Comparison of ENCODE assay signal across 10 cellular contexts in genomic region chr7:151008143-151008510, GRCh38. TPM values are rescaled to one million over a fixed set of nuclear protein-coding genes. Genes with fewer than 3 reads are reported as not detected.
DNase-seq lines count a peak whose midpoint lies in the region; TF ChIP-seq lines count a peak whose summit lies in the region.
"Had no signal": no experiment of that assay in that cellular context is flagged by ENCODE, and none has a peak within 500 bp of the region (broad histone marks: within the 10 kb centered on the region; RNA-seq: fewer than 3 reads in every experiment).

No MANE protein-coding gene starts in this region.

- no peak for TF ChIP-seq POLR2A in prostate gland (IDR thresholded peaks at IDR 0.05)

- H3K27ac ChIP-seq in muscle layer of duodenum (ENCODE audit: low read length) (no peak overlapping the region), prostate gland (no peak overlapping the region)
- H3K27ac ChIP-seq: WERI-Rb-1 had no signal

- H3K9me3 ChIP-seq in muscle layer of duodenum (ENCODE audit: control insufficient read depth in 1 of 2, low read length in 2 of 2) (no peaks in the 10 kb centered on the region), prostate gland (no peaks in the 10 kb centered on the region)

- intact Hi-C loops in prostate gland (cut with DNase I), result no loop called here

- H3K36me3 ChIP-seq in muscle layer of duodenum (ENCODE audit: control insufficient read depth in 1 of 2, insufficient read depth in 2 of 2, low read length in 2 of 2) (no peaks in the 10 kb centered on the region), prostate gland (no peaks in the 10 kb centered on the region)
- H3K36me3 ChIP-seq: WERI-Rb-1 had no signal

- H3K4me1 ChIP-seq in muscle layer of duodenum (ENCODE audit: control insufficient read depth in 1 of 2, insufficient read depth in 2 of 2, low read length in 2 of 2) (peaks cover 6 to 25% of the 10 kb centered on the region in 2 donors), prostate gland (replicated peaks) (no peaks in the 10 kb centered on the region)

- 57% methylated on average over 11 of the region's 11 CpGs for WGBS in prostate gland

- H3K4me3 ChIP-seq in muscle layer of duodenum (ENCODE audit: low read depth in 1 of 2, low read length in 2 of 2) (peak overlapping the region; percentile 21 to 47), prostate gland (no peak overlapping the region)

- H3K27me3 ChIP-seq in muscle layer of duodenum (ENCODE audit: low read depth, low read length) (peaks cover 5% of the 10 kb centered on the region), prostate gland (replicated peaks; ENCODE audit: insufficient read depth) (peaks cover 6% of the 10 kb centered on the region)

- no peak for TF ChIP-seq CTCF in prostate gland (IDR thresholded peaks at IDR 0.05)

- DNase-seq in ELF-1 (ENCODE audit: low read depth, low spot score), result peak; percentile 72
- peak; percentile 94 for DNase-seq in OCI-M2 (lab: John Stamatoyannopoulos, UW; ENCODE audit: unreplicated experiment)
- DNase-seq in dermis blood vessel endothelial cell, result peak; percentile 72
- no peak for DNase-seq in NCI-H2107 (lab: John Stamatoyannopoulos, UW)
- no peak for DNase-seq in prostate gland (ENCODE audit: low spot score)
- no peak for DNase-seq in anterior cingulate cortex (lab: John Stamatoyannopoulos, UW)
- DNase-seq in CD1c-positive myeloid dendritic cell (ENCODE audit: extremely low spot score), result no peak
- DNase-seq: NCI-H2081 had no signal

RNA-seq across cellular contexts. Expression of gene ATG9B, which starts 16.2 kb away (rescaled TPM):
- total RNA-seq in dermis blood vessel endothelial cell, result 0.28 TPM in 1 of 2 replicates, not detected in the other
- total RNA-seq in prostate gland, result 1 to 10 TPM in 1 of 2 donors, under 1 TPM in 1; 0.18 to 7.1 TPM

RNA-seq across cellular contexts. Expression of gene NOS3, which starts 17.3 kb away (rescaled TPM):
- 33.4 and 103 TPM in 2 replicates for total RNA-seq in dermis blood vessel endothelial cell
- total RNA-seq in prostate gland, result 10 to 100 TPM in 1 of 2 donors, 1 to 10 TPM in 1; 6.1 to 10.4 TPM

RNA-seq across cellular contexts. Expression of gene ABCB8, which starts 20.1 kb away (rescaled TPM):
- total RNA-seq in dermis blood vessel endothelial cell (20.4 and 38.2 TPM in 2 replicates), prostate gland (10 to 100 TPM; 26.4 to 50.6 TPM)

RNA-seq across cellular contexts. Expression of gene KCNH2, which starts 30.0 kb away (rescaled TPM):
- total RNA-seq in dermis blood vessel endothelial cell (under 0.01 TPM in 1 of 2 replicates, not detected in the other), prostate gland (100 to 1,000 TPM in 1 of 2 donors, 10 to 100 TPM in 1; 10.1 to 184 TPM)

RNA-seq across cellular contexts. Expression of gene ASIC3, which starts 40.2 kb away (rescaled TPM):
- total RNA-seq in dermis blood vessel endothelial cell (0.42 TPM in 1 of 2 replicates, not detected in the other), prostate gland (10 to 100 TPM in 1 of 2 donors, 1 to 10 TPM in 1; 1.7 to 11.0 TPM)

Comparison
In these comparisons a context has a peak if more than half of its experiments do, and no peak if none do; other contexts are left out.
1. DNase-seq: peak in ELF-1 (single experiment), OCI-M2 (single experiment) and dermis blood vessel endothelial cell (single experiment); none in NCI-H2107 (single experiment), prostate gland (single experiment), anterior cingulate cortex (0 of 58) and CD1c-positive myeloid dendritic cell (single experiment).
2. H3K4me3 ChIP-seq: peak in muscle layer of duodenum (2 of 2); none in prostate gland (0 of 2).